ENCODE assay signal across 1 cellular context in the genomic region with DNA sequence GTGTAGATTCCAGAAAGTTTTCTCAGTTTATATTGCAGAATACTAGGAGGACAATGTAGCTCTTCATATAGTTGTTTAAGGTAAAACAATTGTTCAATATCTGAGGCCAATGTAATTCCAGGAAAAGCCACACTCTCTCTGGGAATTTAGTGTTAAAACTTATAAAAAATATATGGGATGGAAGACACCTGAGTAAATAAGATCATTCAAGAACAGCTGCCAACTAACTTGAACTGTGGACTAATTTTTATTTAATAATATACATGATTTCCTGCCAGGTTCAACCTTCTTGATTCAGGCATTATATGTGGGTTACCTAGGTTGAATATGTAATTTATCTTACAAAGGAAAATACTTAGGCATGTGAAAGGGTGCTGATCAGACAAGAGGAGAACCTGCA.
TF ChIP-seq lines count a peak whose summit lies in the region.

No MANE protein-coding gene starts in this region.

TF ChIP-seq in endothelial cell of umbilical vein, 7 proteins besides CTCF, POLR2A, EP300 and RAD21:
- TF ChIP-seq POLR2AphosphoS5 (IDR thresholded peaks at IDR 0.05; ENCODE audit: insufficient read depth, low read depth, low read length), result no peak
- TF ChIP-seq MYC (IDR thresholded peaks at IDR 0.05; ENCODE audit: low read depth, low read length), result no peak
- no peak for TF ChIP-seq JUN (IDR thresholded peaks at IDR 0.05; ENCODE audit: borderline replicate concordance, insufficient read depth, insufficient read length, low read depth)
- TF ChIP-seq, protein P1, sequence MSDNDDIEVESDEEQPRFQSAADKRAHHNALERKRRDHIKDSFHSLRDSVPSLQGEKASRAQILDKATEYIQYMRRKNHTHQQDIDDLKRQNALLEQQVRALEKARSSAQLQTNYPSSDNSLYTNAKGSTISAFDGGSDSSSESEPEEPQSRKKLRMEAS (IDR thresholded peaks at IDR 0.05; ENCODE audit: insufficient read depth, insufficient read length), result no peak
- no peak for TF ChIP-seq FOS (IDR thresholded peaks at IDR 0.05; ENCODE audit: borderline replicate concordance, insufficient read depth, low read length)
TF ChIP-seq in endothelial cell of umbilical vein: peak in this region for 0.
